In the genomic region with DNA sequence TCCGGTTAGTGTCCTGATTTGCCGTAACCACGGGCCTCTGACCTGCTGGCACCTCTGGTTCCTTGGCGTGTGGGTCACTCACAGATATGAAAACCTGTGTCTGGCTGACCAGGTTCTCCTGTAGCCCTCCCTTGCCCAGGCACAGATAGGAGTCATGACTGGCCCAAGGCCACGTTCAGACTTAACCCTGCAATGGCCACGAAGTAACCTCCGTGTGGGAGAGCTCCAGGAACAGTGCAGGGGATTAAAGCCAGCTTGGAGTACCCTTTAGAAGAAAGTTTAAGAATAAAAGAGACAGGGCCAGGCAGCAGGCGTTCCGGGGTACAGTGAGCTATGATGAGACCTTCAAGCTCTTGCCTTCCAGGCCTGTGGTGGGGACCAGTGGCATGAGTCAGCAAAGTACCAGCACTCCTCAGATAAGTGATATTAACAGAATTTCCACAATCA, we compare ENCODE assay signal across 15 cellular contexts. TPM values are rescaled to one million over a fixed set of nuclear protein-coding genes. Genes with fewer than 3 reads are reported as not detected.
DNase-seq lines count a peak whose midpoint lies in the region; ATAC-seq and TF ChIP-seq lines count a peak whose summit lies in the region.
"Had no signal": no experiment of that assay in that cellular context is flagged by ENCODE, and none has a peak within 500 bp of the region (broad histone marks: within the 10 kb centered on the region; RNA-seq: fewer than 3 reads in every experiment).

No MANE protein-coding gene starts in this region.

- H3K27me3 ChIP-seq in BLaER1 treated with 17β-estradiol and CSF1 and Interleukin-3, amounts not matched to agents 10 nM and 100 nM: no peaks in the 10 kb centered on the region
- no peaks in the 10 kb centered on the region for H3K27me3 ChIP-seq in osteoblast (ENCODE audit: insufficient read depth, low read length)
- H3K27me3 ChIP-seq: SJCRH30 had no signal

- TF ChIP-seq CTCF in osteoblast (IDR thresholded peaks at IDR 0.05; ENCODE audit: extremely low read depth, low read depth, low read length): no peak

- peak; percentile 38 for DNase-seq in RPMI7951 (ENCODE audit: low read depth)
- peak; percentile 84 for DNase-seq in osteoblast (ENCODE audit: insufficient read length, low spot score, missing footprints)
- DNase-seq in T-helper 1 cell: no peak
- DNase-seq in NOMO-1 treated with dmso at 0.1 percent for 144 hours (lab: John Stamatoyannopoulos, UW; ENCODE audit: unreplicated experiment): no peak
- DNase-seq: activated naive CD4-positive, alpha-beta T cell treated with anti-CD3 and anti-CD28 coated beads, Interleukin-2, amount 10 ng/mL, durations not matched to agents 7 days and 5 days; CD4-positive, alpha-beta T cell; glutamatergic neuron; NCI-H1092; NCI-H524; SJCRH30; stimulated activated naive CD4-positive, alpha-beta T cell had no signal

- peak overlapping the region in 9 of 11 experiments; percentile 5 to 61 (median 38); a peak in 13 of 22 replicates for H3K27ac ChIP-seq in BLaER1 treated with 17β-estradiol and CSF1 and Interleukin-3, amounts not matched to agents 10 nM and 100 nM
- peak overlapping the region; percentile 48 for H3K27ac ChIP-seq in osteoblast (ENCODE audit: low read depth, low read length)
- H3K27ac ChIP-seq: SJCRH30 had no signal

- peak overlapping the region; percentile 47 for H3K27ac Mint-ChIP-seq in dendritic cell treated with granulocyte-macrophage colony-stimulating factor and Interleukin-4, amounts not matched to agents 40 ng/mL and 50 ng/mL, for 4 days
- H3K27ac Mint-ChIP-seq: activated naive CD4-positive, alpha-beta T cell treated with anti-CD3 and anti-CD28 coated beads, Interleukin-2, amount 10 ng/mL, durations not matched to agents 7 days and 5 days; CD4-positive, alpha-beta T cell had no signal

- H3K9ac ChIP-seq in BLaER1 treated with 17β-estradiol and CSF1 and Interleukin-3, amounts not matched to agents 10 nM and 100 nM: peak overlapping the region in 6 of 11 experiments; percentile 10 to 44 (median 38); a peak in 5 of 22 replicates

- peaks cover 24% of the 10 kb centered on the region for H3K4me1 Mint-ChIP-seq in dendritic cell treated with granulocyte-macrophage colony-stimulating factor and Interleukin-4, amounts not matched to agents 40 ng/mL and 50 ng/mL, for 4 days (ENCODE audit: low read depth)
- H3K4me1 Mint-ChIP-seq: activated naive CD4-positive, alpha-beta T cell treated with anti-CD3 and anti-CD28 coated beads, Interleukin-2, amount 10 ng/mL, durations not matched to agents 7 days and 5 days had no signal

- H3K4me3 Mint-ChIP-seq in dendritic cell treated with granulocyte-macrophage colony-stimulating factor and Interleukin-4, amounts not matched to agents 40 ng/mL and 50 ng/mL, for 4 days: no peak overlapping the region
- H3K4me3 Mint-ChIP-seq: activated naive CD4-positive, alpha-beta T cell treated with anti-CD3 and anti-CD28 coated beads, Interleukin-2, amount 10 ng/mL, durations not matched to agents 7 days and 5 days; CD4-positive, alpha-beta T cell had no signal

- peaks cover 0 to 12% (median 4%) of the 10 kb centered on the region in 11 experiments; a peak in 10 of 22 replicates for H4K20me1 ChIP-seq in BLaER1 treated with 17β-estradiol and CSF1 and Interleukin-3, amounts not matched to agents 10 nM and 100 nM
- H4K20me1 ChIP-seq in osteoblast (ENCODE audit: insufficient read depth, low read length): no peaks in the 10 kb centered on the region

- H2AFZ ChIP-seq in osteoblast (ENCODE audit: low read length): peak overlapping the region; percentile 44

- H3K27me3 Mint-ChIP-seq in dendritic cell treated with granulocyte-macrophage colony-stimulating factor and Interleukin-4, amounts not matched to agents 40 ng/mL and 50 ng/mL, for 4 days: no peaks in the 10 kb centered on the region
- H3K27me3 Mint-ChIP-seq: activated naive CD4-positive, alpha-beta T cell treated with anti-CD3 and anti-CD28 coated beads, Interleukin-2, amount 10 ng/mL, durations not matched to agents 7 days and 5 days; CD4-positive, alpha-beta T cell had no signal

- no peaks in the 10 kb centered on the region for H3K9me3 Mint-ChIP-seq in dendritic cell treated with granulocyte-macrophage colony-stimulating factor and Interleukin-4, amounts not matched to agents 40 ng/mL and 50 ng/mL, for 4 days
- H3K9me3 Mint-ChIP-seq: activated naive CD4-positive, alpha-beta T cell treated with anti-CD3 and anti-CD28 coated beads, Interleukin-2, amount 10 ng/mL, durations not matched to agents 7 days and 5 days; CD4-positive, alpha-beta T cell had no signal

- intact Hi-C loops in dendritic cell treated with granulocyte-macrophage colony-stimulating factor and Interleukin-4, amounts not matched to agents 40 ng/mL and 50 ng/mL, for 4 days (cut with micrococcal nuclease): loop anchor here (10.0 kb wide), 1 partner anchor 54 kb away; no protein-coding TSS in a partner anchor

- H3K4me3 ChIP-seq in BLaER1 treated with 17β-estradiol and CSF1 and Interleukin-3, amounts not matched to agents 10 nM and 100 nM: no peak overlapping the region
- no peak overlapping the region for H3K4me3 ChIP-seq in osteoblast (ENCODE audit: insufficient read depth, low read length)
- H3K4me3 ChIP-seq: SJCRH30 had no signal

- H3K36me3 ChIP-seq in BLaER1 treated with 17β-estradiol and CSF1 and Interleukin-3, amounts not matched to agents 10 nM and 100 nM: peaks cover 74 to 100% (median 98%) of the 10 kb centered on the region in 11 experiments
- H3K36me3 ChIP-seq in osteoblast (ENCODE audit: insufficient read depth, low read length): peaks cover 51% of the 10 kb centered on the region

- peaks cover 71% of the 10 kb centered on the region for H3K36me3 Mint-ChIP-seq in dendritic cell treated with granulocyte-macrophage colony-stimulating factor and Interleukin-4, amounts not matched to agents 40 ng/mL and 50 ng/mL, for 4 days (ENCODE audit: low read depth)

- ATAC-seq in HG03521 (IDR thresholded peaks at IDR 0.05; ENCODE audit: unreplicated experiment) (no peak), HG02759 (IDR thresholded peaks at IDR 0.05; ENCODE audit: unreplicated experiment) (no peak)

- peaks cover 22% of the 10 kb centered on the region for H3K79me2 ChIP-seq in osteoblast (ENCODE audit: insufficient read depth, low read length)

- H3K4me1 ChIP-seq in BLaER1 treated with 17β-estradiol and CSF1 and Interleukin-3, amounts not matched to agents 10 nM and 100 nM: peaks cover 6 to 36% (median 18%) of the 10 kb centered on the region in 10 experiments; a peak in 18 of 20 replicates
- peaks cover 22% of the 10 kb centered on the region for H3K4me1 ChIP-seq in osteoblast (ENCODE audit: insufficient read depth, low read length)

- H3K9me3 ChIP-seq in BLaER1 treated with 17β-estradiol and CSF1 and Interleukin-3, amounts not matched to agents 10 nM and 100 nM (replicated peaks in 1 of 11): no peaks in the 10 kb centered on the region
- no peaks in the 10 kb centered on the region for H3K9me3 ChIP-seq in osteoblast (ENCODE audit: low read depth, low read length)
- H3K9me3 ChIP-seq: SJCRH30 had no signal

- peak overlapping the region in 8 of 11 experiments; percentile 10 to 75 (median 57); a peak in 15 of 22 replicates for H3K4me2 ChIP-seq in BLaER1 treated with 17β-estradiol and CSF1 and Interleukin-3, amounts not matched to agents 10 nM and 100 nM
- no peak overlapping the region for H3K4me2 ChIP-seq in osteoblast (ENCODE audit: insufficient read depth, low read length)

RNA-seq across cellular contexts. Expression of gene CENPO, which starts 25.5 kb away (rescaled TPM):
- 40.9 and 44.9 TPM in 2 replicates for total RNA-seq in RPMI7951 (2014; rRNA removed; shearing (Covaris generic))
- total RNA-seq in osteoblast: 8.0 and 9.1 TPM in 2 replicates

RNA-seq across cellular contexts. Expression of gene PTRHD1, which starts 25.6 kb away (rescaled TPM):
- total RNA-seq in RPMI7951 (2014; rRNA removed; shearing (Covaris generic)): 56.4 and 72.4 TPM in 2 replicates
- total RNA-seq in osteoblast: 21.5 and 25.0 TPM in 2 replicates

Comparison
In these comparisons a context has a peak if more than half of its experiments do, and no peak if none do; other contexts are left out.
1. DNase-seq: peak in RPMI7951 (single experiment) and osteoblast (single experiment); none in T-helper 1 cell (0 of 5) and NOMO-1 treated with dmso at 0.1 percent for 144 hours (single experiment).